7 cellular contexts compared by ENCODE assay signal in the genomic region with DNA sequence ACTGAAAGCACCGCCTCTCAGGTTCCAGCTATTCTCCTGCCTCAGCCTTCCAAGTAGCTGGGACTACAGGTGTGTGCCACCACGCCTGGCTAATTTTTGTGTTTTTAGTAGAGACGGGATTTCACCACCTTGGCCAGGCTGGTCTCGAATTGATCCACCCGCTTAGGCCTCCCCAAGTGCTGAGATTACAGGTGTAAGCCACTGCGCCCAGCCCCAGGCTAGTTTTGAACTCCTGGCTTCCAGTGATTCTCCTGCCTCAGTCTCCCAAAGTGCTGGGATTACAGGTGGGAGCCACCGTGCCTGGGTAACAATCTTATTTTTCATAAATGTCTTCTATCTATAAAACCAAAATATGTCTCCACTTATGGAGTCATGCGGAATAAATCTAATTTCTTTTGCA.
DNase-seq lines count a peak whose midpoint lies in the region; ATAC-seq and TF ChIP-seq lines count a peak whose summit lies in the region.
"Not testable (repeated sequence)": the region's sequence is repeated elsewhere in the genome, so short reads cannot be mapped to it uniquely, and the experiment has no call there.

No MANE protein-coding gene starts in this region.

- H3K4me3 Mint-ChIP-seq in T-helper 2 cell treated with Interferon-gamma antibody and Interleukin-4, amounts not matched to agents 5 μg/mL and 100 μg/mL, for 36 hours = peak overlapping the region; percentile 87
- not testable (repeated sequence) for H3K4me3 Mint-ChIP-seq in activated CD8-positive, alpha-beta T cell treated with anti-CD3 and anti-CD28 coated beads, Interleukin-2, amount 10 ng/mL, durations not matched to agents 7 days and 5 days; activated naive CD4-positive, alpha-beta T cell treated with anti-CD3 and anti-CD28 coated beads, Interleukin-2, amount 10 ng/mL, durations not matched to agents 7 days and 5 days; stimulated activated naive CD8-positive, alpha-beta T cell treated with anti-CD3 and anti-CD28 coated beads, Interleukin-15, Interleukin-2, amounts not matched to agents 100 ng/mL and 50 ng/mL, for 24 hours

- peak overlapping the region; percentile 65 for H2BK120ac ChIP-seq in mesenchymal stem cell (ENCODE audit: low read depth, low read length)

- H3K27me3 ChIP-seq in DND-41 (ENCODE audit: insufficient read depth, low read length, poor library complexity); mesenchymal stem cell (ENCODE audit: control insufficient read depth in 1 of 2, insufficient read depth in 1 of 2, low read length in 2 of 2): not testable (repeated sequence)

- H3K18ac ChIP-seq in mesenchymal stem cell (ENCODE audit: low read depth in 1 of 2, low read length in 2 of 2) = peak overlapping the region; percentile 40 to 76

- DNase-seq in DND-41; T-helper 2 cell treated with Interferon-gamma antibody and Interleukin-4, amounts not matched to agents 5 μg/mL and 100 μg/mL, for 36 hours (ENCODE audit: low spot score); activated naive CD4-positive, alpha-beta T cell treated with anti-CD3 and anti-CD28 coated beads, Interleukin-2, amount 10 ng/mL, durations not matched to agents 7 days and 5 days; mesenchymal stem cell: not testable (repeated sequence)
- peak; percentile 18 for DNase-seq in activated CD8-positive, alpha-beta T cell treated with anti-CD3 and anti-CD28 coated beads, Interleukin-2, amount 10 ng/mL, durations not matched to agents 7 days and 5 days
- DNase-seq in coronary artery (ENCODE audit: low spot score) = peak; percentile 53

- H3K27ac ChIP-seq in DND-41 (ENCODE audit: low read length) = peak overlapping the region; percentile 99
- not testable (repeated sequence) for H3K27ac ChIP-seq in coronary artery; mesenchymal stem cell (ENCODE audit: low read length, poor library complexity, severe bottlenecking)

- not testable (repeated sequence) for H2AK5ac ChIP-seq in mesenchymal stem cell (ENCODE audit: low read length, severe bottlenecking)

- peak overlapping the region; percentile 80 for H2BK15ac ChIP-seq in mesenchymal stem cell (ENCODE audit: low read depth, poor library complexity, severe bottlenecking)

- peak overlapping the region; percentile 57 for H4K91ac ChIP-seq in mesenchymal stem cell (ENCODE audit: low read length)

- ATAC-seq in DND-41 (ENCODE audit: insufficient read depth, low read depth); activated CD8-positive, alpha-beta T cell treated with anti-CD3 and anti-CD28 coated beads, Interleukin-2, amount 10 ng/mL, durations not matched to agents 7 days and 5 days: not testable (repeated sequence)

- peaks cover 45% of the 10 kb centered on the region for H3K4me1 Mint-ChIP-seq in T-helper 2 cell treated with Interferon-gamma antibody and Interleukin-4, amounts not matched to agents 5 μg/mL and 100 μg/mL, for 36 hours (ENCODE audit: low read depth)
- H3K4me1 Mint-ChIP-seq in activated CD8-positive, alpha-beta T cell treated with anti-CD3 and anti-CD28 coated beads, Interleukin-2, amount 10 ng/mL, durations not matched to agents 7 days and 5 days (ENCODE audit: low read depth) = peaks cover 45% of the 10 kb centered on the region
- H3K4me1 Mint-ChIP-seq in activated naive CD4-positive, alpha-beta T cell treated with anti-CD3 and anti-CD28 coated beads, Interleukin-2, amount 10 ng/mL, durations not matched to agents 7 days and 5 days = peaks cover 46% of the 10 kb centered on the region
- H3K4me1 Mint-ChIP-seq in stimulated activated naive CD8-positive, alpha-beta T cell treated with anti-CD3 and anti-CD28 coated beads, Interleukin-15, Interleukin-2, amounts not matched to agents 100 ng/mL and 50 ng/mL, for 24 hours (ENCODE audit: low read depth) = peaks cover 49% of the 10 kb centered on the region

- not testable (repeated sequence) for H2BK5ac ChIP-seq in mesenchymal stem cell (ENCODE audit: low read depth, low read length, poor library complexity, severe bottlenecking)

- not testable (repeated sequence) for H3K14ac ChIP-seq in mesenchymal stem cell (ENCODE audit: low read length in 2 of 2)

- H3K79me2 ChIP-seq in DND-41 (ENCODE audit: insufficient read depth, low read length) = peaks cover 44% of the 10 kb centered on the region

- H3K79me1 ChIP-seq in mesenchymal stem cell (replicated peaks; ENCODE audit: low read length, poor library complexity, severe bottlenecking) = not testable (repeated sequence)

- TF ChIP-seq CTCF in DND-41 (IDR thresholded peaks at IDR 0.05; ENCODE audit: borderline replicate concordance, extremely low read depth, low read length, poor library complexity, severe bottlenecking); coronary artery (IDR thresholded peaks at IDR 0.05): not testable (repeated sequence)

- H3K27me3 Mint-ChIP-seq in T-helper 2 cell treated with Interferon-gamma antibody and Interleukin-4, amounts not matched to agents 5 μg/mL and 100 μg/mL, for 36 hours (ENCODE audit: low read depth); activated CD8-positive, alpha-beta T cell treated with anti-CD3 and anti-CD28 coated beads, Interleukin-2, amount 10 ng/mL, durations not matched to agents 7 days and 5 days (ENCODE audit: low read depth); activated naive CD4-positive, alpha-beta T cell treated with anti-CD3 and anti-CD28 coated beads, Interleukin-2, amount 10 ng/mL, durations not matched to agents 7 days and 5 days; stimulated activated naive CD8-positive, alpha-beta T cell treated with anti-CD3 and anti-CD28 coated beads, Interleukin-15, Interleukin-2, amounts not matched to agents 100 ng/mL and 50 ng/mL, for 24 hours: not testable (repeated sequence)

- H3K9me3 Mint-ChIP-seq in T-helper 2 cell treated with Interferon-gamma antibody and Interleukin-4, amounts not matched to agents 5 μg/mL and 100 μg/mL, for 36 hours; activated CD8-positive, alpha-beta T cell treated with anti-CD3 and anti-CD28 coated beads, Interleukin-2, amount 10 ng/mL, durations not matched to agents 7 days and 5 days (ENCODE audit: insufficient read depth); activated naive CD4-positive, alpha-beta T cell treated with anti-CD3 and anti-CD28 coated beads, Interleukin-2, amount 10 ng/mL, durations not matched to agents 7 days and 5 days; stimulated activated naive CD8-positive, alpha-beta T cell treated with anti-CD3 and anti-CD28 coated beads, Interleukin-15, Interleukin-2, amounts not matched to agents 100 ng/mL and 50 ng/mL, for 24 hours: not testable (repeated sequence)

- not testable (repeated sequence) for H3K9me3 ChIP-seq in DND-41 (ENCODE audit: insufficient read depth, low read length, severe bottlenecking); mesenchymal stem cell (ENCODE audit: control insufficient read depth, low read length)

- H3K9ac ChIP-seq in DND-41 (ENCODE audit: low read depth, low read length) = peak overlapping the region; percentile 97
- not testable (repeated sequence) for H3K9ac ChIP-seq in mesenchymal stem cell (ENCODE audit: low read length)

- not testable (repeated sequence) for H3K36me3 Mint-ChIP-seq in T-helper 2 cell treated with Interferon-gamma antibody and Interleukin-4, amounts not matched to agents 5 μg/mL and 100 μg/mL, for 36 hours (ENCODE audit: low read depth); activated CD8-positive, alpha-beta T cell treated with anti-CD3 and anti-CD28 coated beads, Interleukin-2, amount 10 ng/mL, durations not matched to agents 7 days and 5 days (ENCODE audit: low read depth); activated naive CD4-positive, alpha-beta T cell treated with anti-CD3 and anti-CD28 coated beads, Interleukin-2, amount 10 ng/mL, durations not matched to agents 7 days and 5 days; stimulated activated naive CD8-positive, alpha-beta T cell treated with anti-CD3 and anti-CD28 coated beads, Interleukin-15, Interleukin-2, amounts not matched to agents 100 ng/mL and 50 ng/mL, for 24 hours (ENCODE audit: low read depth)

- peak overlapping the region; percentile 70 to 93 for H2BK12ac ChIP-seq in mesenchymal stem cell (ENCODE audit: low read length in 2 of 2)

- not testable (repeated sequence) for H3K23ac ChIP-seq in mesenchymal stem cell (ENCODE audit: low read length in 2 of 2)

- H3K4me2 ChIP-seq in DND-41 (ENCODE audit: insufficient read depth, low read length) = peak overlapping the region; percentile 70
- not testable (repeated sequence) for H3K4me2 ChIP-seq in mesenchymal stem cell (ENCODE audit: low read length, poor library complexity, severe bottlenecking)

- CTCF ChIA-PET in activated CD8-positive, alpha-beta T cell treated with anti-CD3 and anti-CD28 coated beads, Interleukin-2, amount 10 ng/mL, durations not matched to agents 7 days and 5 days (lab: Charles Lee) = interaction anchor here (1.8 kb wide), 1 partner anchor 52 kb away, joined by 5 read pairs; no protein-coding TSS in a partner anchor
- CTCF ChIA-PET in activated naive CD4-positive, alpha-beta T cell treated with anti-CD3 and anti-CD28 coated beads, Interleukin-2, amount 10 ng/mL, durations not matched to agents 7 days and 5 days (lab: Charles Lee) = interaction anchor here (1.3 kb wide), 1 partner anchor 52 kb away, joined by 5 read pairs; no protein-coding TSS in a partner anchor

- H4K20me1 ChIP-seq in DND-41 (ENCODE audit: insufficient read depth, low read length) = not testable (repeated sequence)

- not testable (repeated sequence) for H3K36me3 ChIP-seq in DND-41 (ENCODE audit: insufficient read depth, low read length); mesenchymal stem cell (ENCODE audit: control insufficient read depth in 1 of 2, insufficient read depth in 2 of 2, low read depth in 1 of 2, low read length in 2 of 2)

- H3K27ac Mint-ChIP-seq in T-helper 2 cell treated with Interferon-gamma antibody and Interleukin-4, amounts not matched to agents 5 μg/mL and 100 μg/mL, for 36 hours = peak overlapping the region; percentile 95
- H3K27ac Mint-ChIP-seq in activated CD8-positive, alpha-beta T cell treated with anti-CD3 and anti-CD28 coated beads, Interleukin-2, amount 10 ng/mL, durations not matched to agents 7 days and 5 days = not testable (repeated sequence)
- peak overlapping the region; percentile 87 for H3K27ac Mint-ChIP-seq in activated naive CD4-positive, alpha-beta T cell treated with anti-CD3 and anti-CD28 coated beads, Interleukin-2, amount 10 ng/mL, durations not matched to agents 7 days and 5 days
- peak overlapping the region; percentile 32 for H3K27ac Mint-ChIP-seq in stimulated activated naive CD8-positive, alpha-beta T cell treated with anti-CD3 and anti-CD28 coated beads, Interleukin-15, Interleukin-2, amounts not matched to agents 100 ng/mL and 50 ng/mL, for 24 hours

- H3K4ac ChIP-seq in mesenchymal stem cell (ENCODE audit: low read depth in 1 of 2, low read length in 2 of 2) = peak overlapping the region; percentile 46 to 81

- H3K4me1 ChIP-seq in DND-41 (ENCODE audit: insufficient read depth, low read length) (peaks cover 91% of the 10 kb centered on the region), mesenchymal stem cell (ENCODE audit: control insufficient read depth, insufficient read depth, low read depth, low read length) (peaks cover 12% of the 10 kb centered on the region)

- H2AFZ ChIP-seq in DND-41 (ENCODE audit: low read depth, low read length); mesenchymal stem cell (ENCODE audit: low read depth, low read length): not testable (repeated sequence)

- peak overlapping the region; percentile 78 for H4K8ac ChIP-seq in mesenchymal stem cell (ENCODE audit: low read length)

- POLR2A ChIA-PET in activated CD8-positive, alpha-beta T cell treated with anti-CD3 and anti-CD28 coated beads, Interleukin-2, amount 10 ng/mL, durations not matched to agents 7 days and 5 days (lab: Charles Lee) = not testable (repeated sequence)

- H3K4me3 ChIP-seq in DND-41 (ENCODE audit: low read depth in 1 of 2, low read length in 2 of 2) = peak overlapping the region in 1 of 2 experiments; percentile 64; a peak in 2 of 4 replicates
- H3K4me3 ChIP-seq in coronary artery; mesenchymal stem cell (ENCODE audit: insufficient read depth in 1 of 2, low read depth in 1 of 2, low read length in 2 of 2): not testable (repeated sequence)

- 100% methylated on average over 8 of the region's 8 CpGs for WGBS in mesenchymal stem cell
